ENCODE assay signal across 13 cellular contexts in the genomic region with DNA sequence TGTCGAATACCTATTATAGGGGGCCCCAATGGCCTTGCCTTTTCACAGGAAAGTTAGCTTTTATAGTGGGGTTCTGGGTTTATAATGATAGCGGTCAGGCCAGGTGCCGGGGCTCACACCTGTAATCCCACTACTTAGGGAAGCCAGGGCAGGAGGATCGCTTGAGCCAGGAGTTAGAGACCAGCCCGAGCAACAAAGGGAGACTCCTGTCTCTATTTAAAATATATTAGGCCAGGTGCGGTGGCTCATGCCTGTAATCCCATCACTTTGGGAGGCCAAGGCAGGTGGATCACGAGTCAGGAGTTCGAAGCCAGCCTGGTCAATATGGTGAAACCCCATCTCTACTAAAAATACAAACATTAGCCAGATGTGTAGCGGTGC. TPM values are rescaled to one million over a fixed set of nuclear protein-coding genes. Genes with fewer than 3 reads are reported as not detected.
DNase-seq lines count a peak whose midpoint lies in the region; ATAC-seq, FAIRE-seq and TF ChIP-seq lines count a peak whose summit lies in the region.
"Had no signal": no experiment of that assay in that cellular context is flagged by ENCODE, and none has a peak within 500 bp of the region (broad histone marks: within the 10 kb centered on the region; RNA-seq: fewer than 3 reads in every experiment).

No MANE protein-coding gene starts in this region.

- H4K20me1 ChIP-seq in GM23338 (replicated peaks; ENCODE audit: insufficient read depth), result peaks cover 6% of the 10 kb centered on the region; the same call in 1 of the 2 replicates

- POLR2A ChIA-PET in GM10248 (lab: Yijun Ruan, JAX), result no interaction called here

- no peaks in the 10 kb centered on the region; the same call in 2 of the 3 replicates for H3K9me3 Mint-ChIP-seq in GM23338
- H3K9me3 Mint-ChIP-seq in osteocyte (ENCODE audit: unreplicated experiment), result no peaks in the 10 kb centered on the region
- H3K9me3 Mint-ChIP-seq: effector memory CD8-positive, alpha-beta T cell had no signal

- CTCF ChIA-PET in GM10248 (lab: Yijun Ruan, JAX), result interaction anchor here (0.9 to 8.7 kb wide), 13 partner anchors 30 to 180 kb away, joined by 3 to 84 read pairs (median 4); a partner anchor contains a TSS

- peaks cover 25% of the 10 kb centered on the region for H3F3A ChIP-seq in GM23338 (replicated peaks; ENCODE audit: low read depth)

- peaks cover 3% of the 10 kb centered on the region; the same call in 1 of the 2 replicates for H3K79me2 ChIP-seq in GM23338 (replicated peaks; ENCODE audit: insufficient read depth)

- no peak for FAIRE-seq in small intestine (lab: Jason Lieb, UNC)
- FAIRE-seq: GM12891, keratinocyte had no signal

- H3K27me3 Mint-ChIP-seq in GM23338 (ENCODE audit: insufficient read depth, low read depth, poor library complexity) (peaks cover 20% of the 10 kb centered on the region), osteocyte (ENCODE audit: unreplicated experiment) (no peaks in the 10 kb centered on the region)
- H3K27me3 Mint-ChIP-seq: effector memory CD8-positive, alpha-beta T cell had no signal

- DNase-seq in GM23338 (ENCODE audit: low spot score), result no peak
- no peak for DNase-seq in adipocyte (ENCODE audit: low read depth)
- no peak for DNase-seq in osteocyte (ENCODE audit: extremely low spot score, unreplicated experiment)
- no peak for DNase-seq in psoas muscle
- no peak for DNase-seq in small intestine
- no peak for DNase-seq in GM10248 (ENCODE audit: extremely low spot score)
- DNase-seq: mesendoderm, NCI-H1436 treated with DMSO at 0.1 percent for 48 hours had no signal

- H3K27ac ChIP-seq in GM23338 (ENCODE audit: low read depth) (no peak overlapping the region), psoas muscle (no peak overlapping the region), small intestine (ENCODE audit: low read depth in 1 of 2, low read length in 1 of 2) (no peak overlapping the region)
- H3K27ac ChIP-seq: neutrophil, suprapubic skin had no signal

- TF ChIP-seq CTCF in GM23338 (conservative IDR thresholded peaks at IDR 0.05; ENCODE audit: low read depth in 2 of 2), result no peak
- TF ChIP-seq CTCF in osteocyte (IDR thresholded peaks at IDR 0.05), result no peak
- no peak for TF ChIP-seq CTCF in psoas muscle (IDR thresholded peaks at IDR 0.05)
- no peak for TF ChIP-seq CTCF in GM10248 (IDR thresholded peaks at IDR 0.05; ENCODE audit: control extremely low read depth, extremely low read depth, low read depth, missing control alignments)

- H3K9ac ChIP-seq in adipocyte (ENCODE audit: low read length), result peak overlapping the region; percentile 55

- H3K4me1 ChIP-seq in GM23338 (ENCODE audit: insufficient read depth), result peaks cover 26% of the 10 kb centered on the region
- H3K4me1 ChIP-seq in adipocyte (ENCODE audit: control insufficient read depth, insufficient read depth, low read length), result peaks cover 38% of the 10 kb centered on the region
- peaks cover 26% of the 10 kb centered on the region for H3K4me1 ChIP-seq in psoas muscle
- peaks cover 0 to 9% of the 10 kb centered on the region in 2 donors for H3K4me1 ChIP-seq in small intestine (ENCODE audit: control insufficient read depth in 2 of 2, insufficient read depth in 1 of 2, low read depth in 1 of 2, low read length in 1 of 2)

- H3K36me3 Mint-ChIP-seq in GM23338 (ENCODE audit: low read depth) (peaks cover 19% of the 10 kb centered on the region), osteocyte (ENCODE audit: unreplicated experiment) (peaks cover 8% of the 10 kb centered on the region)

- H3K27ac Mint-ChIP-seq in GM23338 (no peak overlapping the region), osteocyte (ENCODE audit: unreplicated experiment) (peak overlapping the region; percentile 34)

- H3K4me3 Mint-ChIP-seq in GM23338 (no peak overlapping the region), osteocyte (ENCODE audit: unreplicated experiment) (no peak overlapping the region)

- H3K9me2 ChIP-seq in GM23338 (ENCODE audit: insufficient read depth), result no peaks in the 10 kb centered on the region

- 0 out of 2 replicates have a peak overlapping the region, but pooled peaks have one; percentile 24 for H3K4me2 ChIP-seq in GM23338

- H3K36me3 ChIP-seq in GM23338 (ENCODE audit: insufficient read depth) (peaks cover 9% of the 10 kb centered on the region), adipocyte (ENCODE audit: control insufficient read depth, insufficient read depth, low read length, severe bottlenecking) (peaks cover 17% of the 10 kb centered on the region), psoas muscle (ENCODE audit: insufficient read depth in 1 of 2, low read depth in 1 of 2) (peaks cover 9 to 16% of the 10 kb centered on the region in 2 donors), small intestine (ENCODE audit: control insufficient read depth in 2 of 2, insufficient read depth in 2 of 2, low read length in 2 of 2) (peaks cover 0 to 10% of the 10 kb centered on the region in 2 donors)

- no peak overlapping the region for H2AFZ ChIP-seq in GM23338

- H3K4me1 Mint-ChIP-seq in GM23338 (peaks cover 22% of the 10 kb centered on the region), osteocyte (ENCODE audit: unreplicated experiment) (peaks cover 9% of the 10 kb centered on the region)

- no peak overlapping the region for H3K4me3 ChIP-seq in GM23338
- H3K4me3 ChIP-seq in adipocyte (ENCODE audit: low read length), result no peak overlapping the region
- H3K4me3 ChIP-seq in psoas muscle, result no peak overlapping the region
- no peak overlapping the region for H3K4me3 ChIP-seq in small intestine (ENCODE audit: low read depth in 1 of 2, low read length in 2 of 2)
- H3K4me3 ChIP-seq: suprapubic skin had no signal

- ATAC-seq in GM23338 (no peak), psoas muscle (no peak)
- ATAC-seq: effector memory CD8-positive, alpha-beta T cell had no signal

- intact Hi-C loops in psoas muscle (cut with DNase I), result loop anchor here in 1 of 2 donors (1.0 kb wide), 2 partner anchors 44 to 67 kb away; no protein-coding TSS in a partner anchor

- no peaks in the 10 kb centered on the region for H3K27me3 ChIP-seq in GM23338 (ENCODE audit: insufficient read depth)
- H3K27me3 ChIP-seq in adipocyte (replicated peaks; ENCODE audit: control insufficient read depth, insufficient read depth, low read length), result no peaks in the 10 kb centered on the region
- no peaks in the 10 kb centered on the region for H3K27me3 ChIP-seq in psoas muscle (ENCODE audit: insufficient read depth in 3 of 3, low read length in 2 of 3)
- no peaks in the 10 kb centered on the region for H3K27me3 ChIP-seq in small intestine (ENCODE audit: control insufficient read depth in 2 of 2, insufficient read depth in 2 of 2, low read length in 2 of 2)
- H3K27me3 ChIP-seq: suprapubic skin had no signal

- WGBS in psoas muscle, 3 donors, result 54 to 60% (median 59%) methylated on average over 9 of the region's 9 CpGs
- WGBS in small intestine, 3 donors, result 68 to 79% (median 77%) methylated on average over 9 of the region's 9 CpGs

- no peaks in the 10 kb centered on the region for H3K9me3 ChIP-seq in adipocyte (ENCODE audit: control insufficient read depth, low read length)
- no peaks in the 10 kb centered on the region for H3K9me3 ChIP-seq in psoas muscle
- H3K9me3 ChIP-seq in small intestine (ENCODE audit: control insufficient read depth, low read depth), result no peaks in the 10 kb centered on the region
- H3K9me3 ChIP-seq: neutrophil, suprapubic skin had no signal

RNA-seq across cellular contexts. Expression of a gene that starts 7.3 kb away (rescaled TPM):
- total RNA-seq in GM23338 (2014; rRNA removed; shearing (Covaris generic)), result 4,006 and 4,643 TPM in 2 replicates
- polyA plus RNA-seq in GM23338 (2016; fragmentation: Nextera tagmentation; extraction: Ambion mirVana) (2,646 and 2,793 TPM in 2 replicates), psoas muscle (1,000 to 10,000 TPM; 2,461 to 3,844 (median 3,134) TPM), small intestine (1,000 to 10,000 TPM; 2,854 to 5,067 (median 5,025) TPM)
- total RNA-seq in osteocyte (1,892 and 1,912 TPM in 2 replicates), psoas muscle (1,000 to 10,000 TPM; 1,146 to 1,506 (median 1,232) TPM)

RNA-seq across cellular contexts. Expression of a gene that starts 8.9 kb away (rescaled TPM):
- 23.5 and 41.7 TPM in 2 replicates for total RNA-seq in GM23338 (2014; rRNA removed; shearing (Covaris generic))
- polyA plus RNA-seq in GM23338 (2016; fragmentation: Nextera tagmentation; extraction: Ambion mirVana), result 62.3 and 66.8 TPM in 2 replicates
- total RNA-seq in osteocyte, result 253 and 278 TPM in 2 replicates
- 10 to 100 TPM; 42.2 to 79.3 (median 60.3) TPM for total RNA-seq in psoas muscle
- polyA plus RNA-seq in psoas muscle, result 10 to 100 TPM; 32.0 to 48.2 (median 39.9) TPM
- 100 to 1,000 TPM; 354 to 541 (median 486) TPM for polyA plus RNA-seq in small intestine

RNA-seq across cellular contexts. Expression of a gene that starts 16.2 kb away (rescaled TPM):
- total RNA-seq in GM23338 (2014; rRNA removed; shearing (Covaris generic)), result 2,007 and 2,412 TPM in 2 replicates
- polyA plus RNA-seq in GM23338 (2016; fragmentation: Nextera tagmentation; extraction: Ambion mirVana) (2,105 and 2,261 TPM in 2 replicates), psoas muscle (1,000 to 10,000 TPM; 1,992 to 2,955 (median 2,046) TPM), small intestine (1,000 to 10,000 TPM; 2,350 to 5,026 (median 4,251) TPM)
- total RNA-seq in osteocyte (2,592 and 2,617 TPM in 2 replicates), psoas muscle (1,000 to 10,000 TPM; 1,392 to 2,022 (median 1,763) TPM)

RNA-seq across cellular contexts. Expression of a gene that starts 24.2 kb away (rescaled TPM):
- total RNA-seq in GM23338 (2014; rRNA removed; shearing (Covaris generic)), result 44.0 and 54.8 TPM in 2 replicates
- 40.2 and 45.8 TPM in 2 replicates for polyA plus RNA-seq in GM23338 (2016; fragmentation: Nextera tagmentation; extraction: Ambion mirVana)
- 81.3 and 85.0 TPM in 2 replicates for total RNA-seq in osteocyte
- total RNA-seq in psoas muscle, result 1 to 10 TPM; 6.4 to 8.6 (median 7.4) TPM
- 1 to 10 TPM; 3.9 to 9.6 (median 7.3) TPM for polyA plus RNA-seq in psoas muscle
- 100 to 1,000 TPM in 2 of 3 donors, 10 to 100 TPM in 1; 38.0 to 687 (median 437) TPM for polyA plus RNA-seq in small intestine

RNA-seq across cellular contexts. Expression of a gene that starts 29.6 kb away (rescaled TPM):
- total RNA-seq in GM23338 (2014; rRNA removed; shearing (Covaris generic)), result 0.49 TPM in 1 of 2 replicates, not detected in the other
- polyA plus RNA-seq in GM23338 (2016; fragmentation: Nextera tagmentation; extraction: Ambion mirVana) (1.8 and 3.3 TPM in 2 replicates), psoas muscle (1 to 10 TPM; 1.9 to 4.5 (median 4.1) TPM), small intestine (1 to 10 TPM; 7.8 to 10.0 (median 8.6) TPM)
- total RNA-seq in osteocyte (10.8 and 11.3 TPM in 2 replicates), psoas muscle (1 to 10 TPM; 1.9 to 3.2 (median 2.5) TPM)
